ENCODE assay signal across 19 cellular contexts in the genomic region with DNA sequence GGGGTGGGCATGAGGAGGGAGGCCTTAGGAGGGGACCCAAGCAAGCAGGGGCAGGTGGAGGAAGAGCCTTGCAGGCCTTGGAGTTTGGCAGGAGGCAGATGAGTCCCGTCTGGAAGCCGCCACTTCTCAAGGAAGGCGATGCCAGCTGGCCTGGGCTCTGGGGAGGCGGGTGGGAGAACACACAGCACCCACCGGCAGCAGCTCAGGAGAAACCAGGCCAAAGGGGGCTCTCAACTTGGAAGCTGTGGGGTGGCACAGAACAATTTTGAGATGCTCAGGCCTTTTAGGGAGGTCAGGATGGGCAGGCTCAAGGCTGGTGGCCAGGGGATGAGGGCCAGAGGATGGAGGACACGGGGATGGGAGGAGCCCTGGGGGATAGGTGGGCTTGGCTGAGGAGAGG. TPM values are rescaled to one million over a fixed set of nuclear protein-coding genes. Genes with fewer than 3 reads are reported as not detected.
"Had no signal": no experiment of that assay in that cellular context is flagged by ENCODE, and none has a peak within 500 bp of the region (broad histone marks: within the 10 kb centered on the region; RNA-seq: fewer than 3 reads in every experiment).

No MANE protein-coding gene starts in this region.

- H3K4me1 Mint-ChIP-seq: stimulated activated memory B cell treated with anti-CD40 and anti-IgM and Interleukin-4, amounts not matched to agents 10 μg/mL and 1 μg/mL and 100 μg/mL, for 72 hours had no signal

- H3K4me3 ChIP-seq: hepatocyte, lung, right atrium auricular region, tibial artery, upper lobe of left lung, uterus had no signal

- H3K36me3 Mint-ChIP-seq: stimulated activated memory B cell treated with anti-CD40 and anti-IgM and Interleukin-4, amounts not matched to agents 10 μg/mL and 1 μg/mL and 100 μg/mL, for 72 hours had no signal

- DNase-seq: foreskin melanocyte; left colon; mesenchymal stem cell; midbrain; stimulated activated CD4-positive, alpha-beta T cell treated with anti-CD3 and anti-CD28 coated beads, Interleukin-15, amount 100 ng/mL, for 24 hours; stimulated activated CD4-positive, alpha-beta T cell treated with anti-CD3 and anti-CD28 coated beads, Interleukin-1b, Interleukin-23, amount 100 ng/mL, for 48 hours; stimulated activated CD4-positive, alpha-beta T cell treated with anti-CD3 and anti-CD28 coated beads, Interleukin-4, amount 100 ng/mL, for 24 hours; tibial artery; upper lobe of left lung had no signal

- H3K36me3 ChIP-seq: neutrophil, right atrium auricular region, tibial artery, upper lobe of left lung, uterus had no signal

- H3K9me3 Mint-ChIP-seq: dendritic cell treated with granulocyte-macrophage colony-stimulating factor and Interleukin-4, amounts not matched to agents 40 ng/mL and 50 ng/mL, for 4 days; stimulated activated naive CD8-positive, alpha-beta T cell treated with anti-CD3 and anti-CD28 coated beads, Interleukin-15, Interleukin-2, amounts not matched to agents 100 ng/mL and 50 ng/mL, for 24 hours had no signal

- H3K9me3 ChIP-seq: neutrophil, uterus had no signal

- H2AFZ ChIP-seq: hepatocyte had no signal

- FAIRE-seq: colon had no signal

- H3K27ac Mint-ChIP-seq: dendritic cell treated with granulocyte-macrophage colony-stimulating factor and Interleukin-4, amounts not matched to agents 40 ng/mL and 50 ng/mL, for 4 days; stimulated activated memory B cell treated with anti-CD40 and anti-IgM and Interleukin-4, amounts not matched to agents 10 μg/mL and 1 μg/mL and 100 μg/mL, for 72 hours; stimulated activated naive CD8-positive, alpha-beta T cell treated with anti-CD3 and anti-CD28 coated beads, Interleukin-15, Interleukin-2, amounts not matched to agents 100 ng/mL and 50 ng/mL, for 24 hours had no signal

- H3K4me1 ChIP-seq: right atrium auricular region, tibial artery, upper lobe of left lung, uterus had no signal

- H3K4me3 Mint-ChIP-seq: dendritic cell treated with granulocyte-macrophage colony-stimulating factor and Interleukin-4, amounts not matched to agents 40 ng/mL and 50 ng/mL, for 4 days; stimulated activated memory B cell treated with anti-CD40 and anti-IgM and Interleukin-4, amounts not matched to agents 10 μg/mL and 1 μg/mL and 100 μg/mL, for 72 hours; stimulated activated naive CD8-positive, alpha-beta T cell treated with anti-CD3 and anti-CD28 coated beads, Interleukin-15, Interleukin-2, amounts not matched to agents 100 ng/mL and 50 ng/mL, for 24 hours had no signal

- ATAC-seq: left colon, left ventricle myocardium superior had no signal

- H3K27me3 ChIP-seq: hepatocyte, right atrium auricular region, tibial artery, uterus had no signal

- H3K27ac ChIP-seq: hepatocyte, neutrophil, right atrium auricular region, tibial artery, upper lobe of left lung, uterus had no signal

- H3K79me2 ChIP-seq: hepatocyte had no signal

- H3K4me2 ChIP-seq: hepatocyte had no signal

RNA-seq across cellular contexts. Expression of a gene that starts 11.6 kb away (rescaled TPM):
- total RNA-seq: left colon, right atrium auricular region had no signal
